ENCODE assay signal across 20 cellular contexts in the genomic region with DNA sequence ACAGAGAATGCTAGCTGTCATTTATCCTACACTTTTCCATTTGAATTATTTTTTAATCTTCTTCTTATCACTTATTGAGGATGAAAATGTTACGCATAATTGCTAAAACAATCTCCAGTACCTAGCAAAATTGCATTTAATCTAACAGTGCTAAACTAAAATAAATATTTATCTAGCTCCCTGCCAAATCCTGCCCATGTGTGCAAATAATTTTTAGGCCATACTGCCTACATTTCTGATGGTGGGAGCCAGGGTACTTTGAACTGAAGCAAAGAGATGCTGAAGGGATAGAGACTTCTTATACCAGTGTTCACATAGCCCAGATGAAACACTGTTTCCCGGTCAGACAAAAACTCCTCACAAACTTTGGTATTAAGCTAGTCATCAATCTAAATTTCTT.
DNase-seq lines count a peak whose midpoint lies in the region; TF ChIP-seq lines count a peak whose summit lies in the region.
"Had no signal": no experiment of that assay in that cellular context is flagged by ENCODE, and none has a peak within 500 bp of the region (broad histone marks: within the 10 kb centered on the region; RNA-seq: fewer than 3 reads in every experiment).

No MANE protein-coding gene starts in this region.

- no peaks in the 10 kb centered on the region for H3K27me3 Mint-ChIP-seq in type B pancreatic cell
- H3K27me3 Mint-ChIP-seq: T-cell had no signal

- H3K4me2 ChIP-seq in SU-DHL-6 (ENCODE audit: low read depth, low read length, poor library complexity, severe bottlenecking), result no peak overlapping the region

- H3K4me3 Mint-ChIP-seq in type B pancreatic cell, result no peak overlapping the region
- H3K4me3 Mint-ChIP-seq: T-cell had no signal

- H3K36me3 ChIP-seq in SU-DHL-6 (ENCODE audit: low read length), result no peaks in the 10 kb centered on the region
- H3K36me3 ChIP-seq: BE2C had no signal

- H3K4me3 ChIP-seq in SU-DHL-6 (ENCODE audit: insufficient read depth, low read length, poor library complexity, severe bottlenecking), result no peak overlapping the region

- H3K9me3 Mint-ChIP-seq in type B pancreatic cell, result peaks cover 4% of the 10 kb centered on the region

- H3K27ac Mint-ChIP-seq in type B pancreatic cell, result no peak overlapping the region
- H3K27ac Mint-ChIP-seq: T-cell had no signal

- TF ChIP-seq CTCF in SU-DHL-6 (IDR thresholded peaks at IDR 0.05; ENCODE audit: insufficient read depth, low read length, poor library complexity, severe bottlenecking) (no peak), type B pancreatic cell (conservative IDR thresholded peaks at IDR 0.05) (no peak)

- H3K9me3 ChIP-seq in SU-DHL-6 (ENCODE audit: insufficient read depth, low read length), result no peaks in the 10 kb centered on the region
- H3K9me3 ChIP-seq: BE2C had no signal

- H2AFZ ChIP-seq in SU-DHL-6 (ENCODE audit: low read depth, low read length, severe bottlenecking), result peak overlapping the region; percentile 77

- no peaks in the 10 kb centered on the region for H3K9me2 ChIP-seq in SU-DHL-6 (replicated peaks; ENCODE audit: insufficient read depth, low read length)

- no peaks in the 10 kb centered on the region for H4K20me1 ChIP-seq in SU-DHL-6 (ENCODE audit: low read depth, low read length)

- H3K79me2 ChIP-seq in SU-DHL-6 (ENCODE audit: insufficient read depth, low read length), result no peaks in the 10 kb centered on the region

- no peak overlapping the region for H3K9ac ChIP-seq in SU-DHL-6 (ENCODE audit: low read length)

- no peaks in the 10 kb centered on the region; the same call in 1 of the 2 replicates for H3F3A ChIP-seq in SU-DHL-6 (ENCODE audit: insufficient read depth)

- peaks cover 4% of the 10 kb centered on the region for H3K4me1 Mint-ChIP-seq in type B pancreatic cell (ENCODE audit: unreplicated experiment)
- H3K4me1 Mint-ChIP-seq: T-cell had no signal

- no peak overlapping the region for H3K27ac ChIP-seq in SU-DHL-6 (ENCODE audit: low read depth, low read length)
- H3K27ac ChIP-seq: HL-60, RWPE1 had no signal

- no peaks in the 10 kb centered on the region for H3K36me3 Mint-ChIP-seq in type B pancreatic cell
- H3K36me3 Mint-ChIP-seq: T-cell had no signal

- DNase-seq in DMS53 treated with DMSO at 0.1 percent for 48 hours (lab: John Stamatoyannopoulos, UW; ENCODE audit: unreplicated experiment), result peak; percentile 4
- DNase-seq in NCI-H1092 treated with DMSO at 0.1 percent for 48 hours (lab: John Stamatoyannopoulos, UW), result peak; percentile 96
- peak; percentile 82 for DNase-seq in NCI-H748 (lab: John Stamatoyannopoulos, UW; ENCODE audit: unreplicated experiment)
- DNase-seq in activated naive CD4-positive, alpha-beta T cell (lab: John Stamatoyannopoulos, UW), result no peak
- no peak for DNase-seq in epidermal melanocyte (ENCODE audit: insufficient read length, low spot score)
- DNase-seq in type B pancreatic cell (ENCODE audit: extremely low spot score, unreplicated experiment), result no peak
- DNase-seq in HuH-7 (ENCODE audit: low spot score), result no peak
- DNase-seq: BE2C, DMS 273 treated with DMSO at 0.1 percent for 48 hours, GF-D8, KG1, MV-4-11, NCI-H1436, NCI-H2029, NCI-H2171 treated with DMSO at 0.1 percent for 48 hours, NCI-H524 treated with DMSO at 0.1 percent for 48 hours, T-cell had no signal

- no peaks in the 10 kb centered on the region for H3K27me3 ChIP-seq in SU-DHL-6 (ENCODE audit: low read length)
- H3K27me3 ChIP-seq: BE2C had no signal

Comparison
In these comparisons a context has a peak if more than half of its experiments do, and no peak if none do; other contexts are left out.
1. DNase-seq: peak in DMS53 treated with DMSO at 0.1 percent for 48 hours (single experiment), NCI-H1092 treated with DMSO at 0.1 percent for 48 hours (single experiment) and NCI-H748 (single experiment); none in activated naive CD4-positive, alpha-beta T cell (0 of 4), epidermal melanocyte (single experiment), type B pancreatic cell (single experiment) and HuH-7 (single experiment).